In the genomic region with DNA sequence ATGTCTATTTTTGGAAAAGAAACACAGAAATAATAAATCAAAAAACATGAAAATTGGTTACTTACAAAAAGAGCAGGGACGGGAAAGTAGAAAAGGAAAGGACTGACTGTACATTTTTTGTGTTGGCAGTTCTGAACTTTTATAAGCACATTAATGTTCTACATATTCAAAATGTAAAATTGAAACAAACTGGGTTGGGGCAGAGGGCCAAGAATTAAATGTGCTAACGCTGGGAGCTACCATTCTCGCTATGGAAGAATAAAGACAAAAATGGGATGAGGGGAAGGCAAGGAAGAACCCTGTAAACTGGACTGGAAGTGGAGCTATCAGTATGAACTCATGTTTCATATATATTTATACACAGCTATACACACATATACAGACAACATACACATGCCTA, we compare ENCODE assay signal across 24 cellular contexts.
"Had no signal": no experiment of that assay in that cellular context is flagged by ENCODE, and none has a peak within 500 bp of the region (broad histone marks: within the 10 kb centered on the region; RNA-seq: fewer than 3 reads in every experiment).

No MANE protein-coding gene starts in this region.

- H3K4me3 ChIP-seq: dorsolateral prefrontal cortex, gastrocnemius medialis, lung, pancreas, right lobe of liver, smooth muscle cell, transverse colon, upper lobe of right lung, uterus had no signal

- ATAC-seq: gastrocnemius medialis; left lobe of liver; pancreas; right lobe of liver; stimulated activated effector memory CD8-positive, alpha-beta T cell treated with anti-CD3 and anti-CD28 coated beads, Interleukin-12 subunit alpha, Interleukin-12 subunit beta, amount 100 ng/mL, for 72 hours; stimulated activated naive CD8-positive, alpha-beta T cell treated with anti-CD3 and anti-CD28 coated beads, Interleukin-15, Interleukin-2, amounts not matched to agents 100 U/mL and 50 U/mL, for 24 hours; upper lobe of right lung had no signal

- H3K27ac ChIP-seq: gastrocnemius medialis, neutrophil, pancreas, right lobe of liver, transverse colon, upper lobe of right lung, uterus had no signal

- H3K4me3 Mint-ChIP-seq: naive thymus-derived CD4-positive, alpha-beta T cell; neural crest cell; stimulated activated effector memory CD8-positive, alpha-beta T cell treated with anti-CD3 and anti-CD28 coated beads, Interleukin-12 subunit alpha, Interleukin-12 subunit beta, amount 100 ng/mL, for 72 hours had no signal

- H3K27me3 ChIP-seq: dorsolateral prefrontal cortex, gastrocnemius medialis, neutrophil, pancreas, right lobe of liver, transverse colon, upper lobe of right lung, uterus had no signal

- H3K27ac Mint-ChIP-seq: stimulated activated effector memory CD8-positive, alpha-beta T cell treated with anti-CD3 and anti-CD28 coated beads, Interleukin-12 subunit alpha, Interleukin-12 subunit beta, amount 100 ng/mL, for 72 hours had no signal

- H3K4me1 ChIP-seq: pancreas, right lobe of liver, uterus had no signal

- H3K36me3 ChIP-seq: gastrocnemius medialis, neutrophil, pancreas, right lobe of liver, transverse colon, upper lobe of right lung, uterus had no signal

- H3K9me3 ChIP-seq: neutrophil, pancreas, right lobe of liver had no signal

- DNase-seq: effector CD4-positive, alpha-beta T cell; foreskin fibroblast; gastrocnemius medialis; head of caudate nucleus; kidney; mesenchymal stem cell; midbrain; naive thymus-derived CD4-positive, alpha-beta T cell; pancreas; right lobe of liver; stimulated activated CD4-positive, alpha-beta T cell treated with anti-CD3 and anti-CD28 coated beads, Interleukin-2, amount 100 ng/mL, for 24 hours; stimulated activated CD4-positive, alpha-beta T cell treated with anti-CD3 and anti-CD28 coated beads, Interleukin-4, amount 100 ng/mL, for 24 hours; stimulated activated naive CD8-positive, alpha-beta T cell treated with anti-CD3 and anti-CD28 coated beads, Interleukin-15, Interleukin-2, amounts not matched to agents 100 U/mL and 50 U/mL, for 24 hours; substantia nigra; transverse colon; upper lobe of right lung; uterus had no signal

- H3K27me3 Mint-ChIP-seq: naive thymus-derived CD4-positive, alpha-beta T cell had no signal

- H3K36me3 Mint-ChIP-seq: stimulated activated effector memory CD8-positive, alpha-beta T cell treated with anti-CD3 and anti-CD28 coated beads, Interleukin-12 subunit alpha, Interleukin-12 subunit beta, amount 100 ng/mL, for 72 hours had no signal
